ENCODE assay signal across 1 cellular context in genomic region chr12:71655495-71655894, GRCh38.
TF ChIP-seq lines count a peak whose summit lies in the region.

No MANE protein-coding gene starts in this region.

TF ChIP-seq in HepG2, 621 proteins besides CTCF, POLR2A, EP300 and RAD21:
- TF ChIP-seq ZSCAN21 (CRISPR knock-in tag; IDR thresholded peaks at IDR 0.05; ENCODE audit: borderline replicate concordance) (no peak), EZH2 (conservative IDR thresholded peaks at IDR 0.05; ENCODE audit: low read depth, low read length) (no peak), MEIS1 (CRISPR knock-in tag; IDR thresholded peaks at IDR 0.05; ENCODE audit: borderline replicate concordance) (no peak), ZFP36L2 (CRISPR knock-in tag; IDR thresholded peaks at IDR 0.05) (no peak), AKNA (CRISPR knock-in tag; IDR thresholded peaks at IDR 0.05; ENCODE audit: borderline replicate concordance) (no peak), ZNF556 (CRISPR knock-in tag; IDR thresholded peaks at IDR 0.05; ENCODE audit: borderline replicate concordance) (no peak), BCL3 (CRISPR knock-in tag; IDR thresholded peaks at IDR 0.05) (no peak), ZNF660 (CRISPR knock-in tag; IDR thresholded peaks at IDR 0.05; ENCODE audit: borderline replicate concordance, low read depth) (no peak), PTBP1 (IDR thresholded peaks at IDR 0.05; ENCODE audit: low read depth, low read length, poor library complexity, severe bottlenecking) (no peak), DBP (CRISPR knock-in tag; IDR thresholded peaks at IDR 0.05; ENCODE audit: not compliant biosample characterization) (no peak), DZIP1 (CRISPR knock-in tag; IDR thresholded peaks at IDR 0.05) (no peak), ZNF136 (CRISPR knock-in tag; IDR thresholded peaks at IDR 0.05; ENCODE audit: low read depth) (no peak), TEAD3 (CRISPR knock-in tag; optimal IDR thresholded peaks at IDR 0.05; ENCODE audit: borderline replicate concordance) (no peak), NFRKB (IDR thresholded peaks at IDR 0.05) (no peak), BHLHE40 (IDR thresholded peaks at IDR 0.05; ENCODE audit: low read length) (no peak), POGK (CRISPR knock-in tag; conservative IDR thresholded peaks at IDR 0.05) (no peak), HNF4G (IDR thresholded peaks at IDR 0.05; ENCODE audit: borderline replicate concordance, low read depth, low read length) (no peak), HNF4G (CRISPR knock-in tag; IDR thresholded peaks at IDR 0.05; ENCODE audit: borderline replicate concordance, low read depth) (no peak)
